1 cellular context compared by ENCODE assay signal in genomic region chr3:184552296-184552695, GRCh38.
TF ChIP-seq lines count a peak whose summit lies in the region.

No MANE protein-coding gene starts in this region.

TF ChIP-seq in H1, 55 proteins besides CTCF, POLR2A, EP300 and RAD21 (continued from another document):
- TF ChIP-seq CHD1 (IDR thresholded peaks at IDR 0.05; ENCODE audit: low read depth, low read length), result no peak
- no peak for TF ChIP-seq JUN (IDR thresholded peaks at IDR 0.05; ENCODE audit: low read depth, low read length)
- TF ChIP-seq KDM4A (IDR thresholded peaks at IDR 0.05; ENCODE audit: low read depth, low read length, severe bottlenecking), result no peak
- no peak for TF ChIP-seq POLR2AphosphoS5 (IDR thresholded peaks at IDR 0.05; ENCODE audit: low read depth, low read length)
- TF ChIP-seq CHD7 (IDR thresholded peaks at IDR 0.05; ENCODE audit: insufficient replicate concordance, low read length), result no peak
- TF ChIP-seq KDM1A (IDR thresholded peaks at IDR 0.05; ENCODE audit: borderline replicate concordance, low read length), result no peak
- TF ChIP-seq FOSL1 (IDR thresholded peaks at IDR 0.05; ENCODE audit: insufficient read depth, low read depth, low read length), result no peak
- no peak for TF ChIP-seq JUND (IDR thresholded peaks at IDR 0.05; ENCODE audit: low read length)
- TF ChIP-seq RBBP5 (IDR thresholded peaks at IDR 0.05; ENCODE audit: borderline replicate concordance, low read depth, low read length), result no peak
- TF ChIP-seq USF2 (IDR thresholded peaks at IDR 0.05; ENCODE audit: low read length), result no peak
- TF ChIP-seq SP1 (IDR thresholded peaks at IDR 0.05; ENCODE audit: low read depth, low read length), result no peak
- no peak for TF ChIP-seq RXRA (IDR thresholded peaks at IDR 0.05; ENCODE audit: insufficient read depth, low read depth, low read length)
- no peak for TF ChIP-seq TEAD4 (IDR thresholded peaks at IDR 0.05; ENCODE audit: low read depth, low read length)
- TF ChIP-seq GABPA (IDR thresholded peaks at IDR 0.05; ENCODE audit: borderline replicate concordance, insufficient read depth, low read length), result no peak
- TF ChIP-seq ZNF274 (IDR thresholded peaks at IDR 0.05; ENCODE audit: borderline replicate concordance, extremely low read depth, low read length), result no peak
TF ChIP-seq in H1: peak in this region for 0.
